Comparison of ENCODE assay signal across 16 cellular contexts in genomic region chr1:3697104-3697503, GRCh38. TPM values are rescaled to one million over a fixed set of nuclear protein-coding genes. Genes with fewer than 3 reads are reported as not detected.
"Had no signal": no experiment of that assay in that cellular context is flagged by ENCODE, and none has a peak within 500 bp of the region (broad histone marks: within the 10 kb centered on the region; RNA-seq: fewer than 3 reads in every experiment).

No MANE protein-coding gene starts in this region.

- H3K9me3 Mint-ChIP-seq: IgD-negative memory B cell had no signal

- H3K27ac Mint-ChIP-seq: IgD-negative memory B cell had no signal

- H3K9ac ChIP-seq: KMS-11 had no signal

- H3K27ac ChIP-seq: HL-60, KMS-11, SJCRH30 had no signal

- H3K4me3 ChIP-seq: K562, SJCRH30 had no signal

- H3K36me3 ChIP-seq: SJCRH30 had no signal

- FAIRE-seq: HTR-8/SVneo, K562 had no signal

- H3K9me3 ChIP-seq: SJCRH30 had no signal

- H3K36me3 Mint-ChIP-seq: IgD-negative memory B cell had no signal

- H3K4me2 ChIP-seq: KMS-11 had no signal

- H3K27me3 ChIP-seq: SJCRH30 had no signal

- DNase-seq: Kasumi-1, MM.1S, NCI-H1092 treated with DMSO at 0.1 percent for 48 hours, NCI-H2029, NCI-H2227 treated with DMSO at 0.1 percent for 48 hours, PC-3, SJCRH30, T-helper 1 cell had no signal

RNA-seq across cellular contexts. Expression of gene CCDC27, which starts 55.1 kb away (rescaled TPM):
- total RNA-seq: M059J, NCI-H460, PC-3, Right ventricle myocardium inferior, SJCRH30 had no signal
